21 cellular contexts compared by ENCODE assay signal in the genomic region with DNA sequence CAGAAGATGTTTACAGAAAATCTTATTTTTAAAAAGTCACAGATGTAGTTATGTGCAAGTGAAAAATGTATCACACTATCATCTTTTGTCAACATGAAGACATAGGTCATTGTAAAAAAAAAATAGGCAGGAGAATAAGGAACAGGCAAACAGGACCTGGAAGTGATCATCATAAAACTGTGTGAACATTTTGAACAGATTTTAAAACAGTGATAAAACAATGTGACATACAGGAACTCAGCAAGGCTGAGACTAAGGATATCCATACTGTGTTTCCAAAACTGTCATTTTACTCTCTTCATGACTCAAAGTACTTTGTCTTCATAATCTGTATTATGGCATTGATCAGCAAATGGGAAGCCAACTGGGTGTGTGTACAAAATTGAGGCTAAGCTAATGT.
A peak's percentile ranks its signal among the peaks of the same experiment; 100 is the strongest.
DNase-seq lines count a peak whose midpoint lies in the region; ATAC-seq, FAIRE-seq and TF ChIP-seq lines count a peak whose summit lies in the region.
"Had no signal": no experiment of that assay in that cellular context is flagged by ENCODE, and none has a peak within 500 bp of the region (broad histone marks: within the 10 kb centered on the region; RNA-seq: fewer than 3 reads in every experiment).

No MANE protein-coding gene starts in this region.

- no peaks in the 10 kb centered on the region for H3K9me2 ChIP-seq in SK-N-SH

- H3K9me3 ChIP-seq in SK-N-SH (no peaks in the 10 kb centered on the region; the same call in 1 of the 2 replicates), tibial nerve (no peaks in the 10 kb centered on the region), body of pancreas (no peaks in the 10 kb centered on the region)

- H3K27ac Mint-ChIP-seq in nephron, result peak overlapping the region; percentile 71 to 83 (median 77)

- H3K9me3 Mint-ChIP-seq in nephron, result no peaks in the 10 kb centered on the region

- H3K36me3 Mint-ChIP-seq in nephron (ENCODE audit: low read depth), result no peaks in the 10 kb centered on the region

- H3K4me1 ChIP-seq in SK-N-SH (ENCODE audit: control insufficient read depth in 1 of 2, insufficient read depth in 2 of 2, low read depth in 1 of 2, low read length in 1 of 2) (peaks cover 3 to 7% of the 10 kb centered on the region in 2 experiments; a peak in 3 of 4 replicates), tibial nerve (peaks cover 0 to 22% (median 2%) of the 10 kb centered on the region in 4 donors), body of pancreas (peaks cover 11% of the 10 kb centered on the region)

- H3K4me3 ChIP-seq in SK-N-SH (ENCODE audit: low read depth in 2 of 2, low read length in 1 of 2) (no peak overlapping the region), tibial nerve (no peak overlapping the region), body of pancreas (no peak overlapping the region)
- H3K4me3 ChIP-seq: PC-9 had no signal

- no peaks in the 10 kb centered on the region for H3K79me2 ChIP-seq in SK-N-SH (ENCODE audit: insufficient read depth)

- H3K4me3 Mint-ChIP-seq in nephron, result no peak overlapping the region

- DNase-seq in SK-N-SH (no peak), tibial nerve (ENCODE audit: low spot score in 2 of 2) (no peak), body of pancreas (no peak)
- DNase-seq in activated CD4-positive, alpha-beta T cell treated with anti-CD3 and anti-CD28 coated beads, Interleukin-2, amount 50 U/mL, for 48 hours, result no peak
- DNase-seq: ACHN, DMS153, Karpas-422, NCI-H1092, NCI-H1417 treated with DMSO at 0.1 percent for 48 hours, NCI-H1694 treated with DMSO at 0.1 percent for 48 hours, NCI-H2227 treated with DMSO at 0.1 percent for 48 hours, NCI-H526 treated with DMSO at 0.1 percent for 48 hours, Right ventricle myocardium superior had no signal

- H2AFZ ChIP-seq in SK-N-SH (ENCODE audit: low read depth), result no peak overlapping the region
- H2AFZ ChIP-seq: PC-9 had no signal

- H3K36me3 ChIP-seq in SK-N-SH (replicated peaks in 1 of 2; ENCODE audit: control insufficient read depth in 1 of 2, insufficient read depth in 2 of 2, low read length in 1 of 2) (no peaks in the 10 kb centered on the region), tibial nerve (no peaks in the 10 kb centered on the region), body of pancreas (replicated peaks in 1 of 2; ENCODE audit: insufficient read depth in 1 of 2, low read depth in 2 of 2) (no peaks in the 10 kb centered on the region)

- peak; percentile 52; the same call in 2 of the 3 replicates for ATAC-seq in SK-N-SH treated with all-trans-retinoic acid at 6 μM for 48 hours
- no peak for ATAC-seq in body of pancreas
- ATAC-seq in HG03175 (IDR thresholded peaks at IDR 0.05; ENCODE audit: unreplicated experiment), result no peak
- ATAC-seq: HepG2 had no signal

- POLR2A ChIA-PET in SK-N-SH (lab: Yijun Ruan, JAX), result no interaction called here

- H3K9ac ChIP-seq in SK-N-SH, result no peak overlapping the region

- TF ChIP-seq CTCF in SK-N-SH (IDR thresholded peaks at IDR 0.05), result no peak
- no peak for TF ChIP-seq CTCF in nephron (IDR thresholded peaks at IDR 0.05; ENCODE audit: unreplicated experiment in 3 of 3)
- no peak for TF ChIP-seq CTCF in tibial nerve (IDR thresholded peaks at IDR 0.05)
- no peak for TF ChIP-seq CTCF in body of pancreas (IDR thresholded peaks at IDR 0.05)

- TF ChIP-seq RAD21 in SK-N-SH (IDR thresholded peaks at IDR 0.05; ENCODE audit: low read length), result no peak

- H3K4me1 Mint-ChIP-seq in nephron, result peaks cover 31% of the 10 kb centered on the region

- no peaks in the 10 kb centered on the region for H3F3A ChIP-seq in SK-N-SH (replicated peaks; ENCODE audit: insufficient read depth)

- TF ChIP-seq POLR2A in tibial nerve (IDR thresholded peaks at IDR 0.05) (no peak), body of pancreas (IDR thresholded peaks at IDR 0.05) (no peak)

- no peak for TF ChIP-seq EP300 in SK-N-SH (IDR thresholded peaks at IDR 0.05; ENCODE audit: borderline replicate concordance in 1 of 2, low read depth in 1 of 2, low read length in 1 of 2)
- no peak for TF ChIP-seq EP300 in tibial nerve (IDR thresholded peaks at IDR 0.05)

- no peaks in the 10 kb centered on the region for H3K27me3 Mint-ChIP-seq in nephron (ENCODE audit: low read depth)

- H4K20me1 ChIP-seq in SK-N-SH (ENCODE audit: insufficient read depth), result no peaks in the 10 kb centered on the region

- intact Hi-C loops in body of pancreas (cut with DNase I), result no loop called here

- CTCF ChIA-PET in SK-N-SH (lab: Yijun Ruan, JAX), result no interaction called here

- H3K27ac ChIP-seq in SK-N-SH (ENCODE audit: low read depth in 2 of 2, low read length in 1 of 2) (peak overlapping the region in 1 of 2 experiments; percentile 58; a peak in 1 of 4 replicates), tibial nerve (no peak overlapping the region), body of pancreas (no peak overlapping the region)
- H3K27ac ChIP-seq: 22Rv1, PC-9 had no signal

- no peak overlapping the region for H3K4me2 ChIP-seq in SK-N-SH
- H3K4me2 ChIP-seq: PC-9 had no signal

- FAIRE-seq in endometrium (lab: Jason Lieb, UNC), result peak; percentile 99
- FAIRE-seq: GM19239, HepG2 had no signal

- no peaks in the 10 kb centered on the region for H3K27me3 ChIP-seq in SK-N-SH (ENCODE audit: insufficient read depth)
- no peaks in the 10 kb centered on the region for H3K27me3 ChIP-seq in tibial nerve
- H3K27me3 ChIP-seq in body of pancreas, result no peaks in the 10 kb centered on the region

TF ChIP-seq in SK-N-SH treated with all-trans-retinoic acid at 6 μM for 48 hours, 23 proteins besides CTCF, POLR2A, EP300 and RAD21:
- no peak for TF ChIP-seq ISL1 (CRISPR knock-in tag; IDR thresholded peaks at IDR 0.05)
- TF ChIP-seq ZC3H10 (CRISPR knock-in tag; IDR thresholded peaks at IDR 0.05), result no peak
- TF ChIP-seq ZNF70 (CRISPR knock-in tag; IDR thresholded peaks at IDR 0.05), result no peak

TF ChIP-seq in SK-N-SH, 30 proteins besides CTCF, POLR2A, EP300 and RAD21:
- no peak for TF ChIP-seq NRF1 (IDR thresholded peaks at IDR 0.05; ENCODE audit: low read depth, low read length)
- no peak for TF ChIP-seq FOXM1 (IDR thresholded peaks at IDR 0.05; ENCODE audit: low read depth)
- TF ChIP-seq TEAD4 (IDR thresholded peaks at IDR 0.05; ENCODE audit: borderline replicate concordance, insufficient read depth), result no peak
- no peak for TF ChIP-seq POLR2AphosphoS5 (IDR thresholded peaks at IDR 0.05; ENCODE audit: low read depth, low read length)
- TF ChIP-seq SIN3A (IDR thresholded peaks at IDR 0.05; ENCODE audit: borderline replicate concordance, low read depth, low read length), result no peak
- TF ChIP-seq CHD2 (IDR thresholded peaks at IDR 0.05; ENCODE audit: low read length, partially characterized antibody), result no peak
- TF ChIP-seq MEF2A (IDR thresholded peaks at IDR 0.05; ENCODE audit: borderline replicate concordance, low read depth), result no peak
- TF ChIP-seq MXI1 (IDR thresholded peaks at IDR 0.05; ENCODE audit: low read depth, low read length), result no peak
